In the genomic region with DNA sequence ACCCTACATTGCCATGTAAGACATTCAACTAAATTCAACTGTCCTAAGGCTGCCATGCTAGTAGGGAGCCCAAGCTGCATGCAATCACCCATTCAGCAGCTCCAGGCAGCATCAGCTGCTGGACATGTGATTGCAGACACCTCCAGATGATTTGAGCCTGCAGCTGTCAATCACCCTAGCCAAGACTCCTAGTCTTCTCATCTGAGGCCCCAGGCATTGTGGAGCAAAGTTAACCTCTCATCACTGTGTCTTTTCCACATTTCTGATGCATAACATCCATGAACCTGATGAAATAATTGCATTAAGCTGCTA, we compare ENCODE assay signal across 2 cellular contexts.
TF ChIP-seq lines count a peak whose summit lies in the region.

No MANE protein-coding gene starts in this region.

TF ChIP-seq in Ishikawa, 13 proteins besides CTCF, POLR2A, EP300 and RAD21 (continued from another document):
- TF ChIP-seq YY1 (IDR thresholded peaks at IDR 0.05; ENCODE audit: low read depth), result 0 out of 2 replicates have a peak, but pooled peaks have one; percentile 19

TF ChIP-seq in endothelial cell of umbilical vein, 7 proteins besides CTCF, POLR2A, EP300 and RAD21 (continued from another document):
- TF ChIP-seq MYC (IDR thresholded peaks at IDR 0.05; ENCODE audit: low read depth, low read length), result no peak
- TF ChIP-seq, protein P1, sequence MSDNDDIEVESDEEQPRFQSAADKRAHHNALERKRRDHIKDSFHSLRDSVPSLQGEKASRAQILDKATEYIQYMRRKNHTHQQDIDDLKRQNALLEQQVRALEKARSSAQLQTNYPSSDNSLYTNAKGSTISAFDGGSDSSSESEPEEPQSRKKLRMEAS (IDR thresholded peaks at IDR 0.05; ENCODE audit: insufficient read depth, insufficient read length), result no peak
